8 cellular contexts compared by ENCODE assay signal in genomic region chr20:49287555-49288249, GRCh38. TPM values are rescaled to one million over a fixed set of nuclear protein-coding genes. Genes with fewer than 3 reads are reported as not detected.
DNase-seq lines count a peak whose midpoint lies in the region; ATAC-seq and TF ChIP-seq lines count a peak whose summit lies in the region.

No MANE protein-coding gene starts in this region.

- peaks cover 38% of the 10 kb centered on the region for H3K9me3 Mint-ChIP-seq in activated B cell treated with CpG ODN at 0.5 μM for 24 hours

- intact Hi-C loops in activated B cell treated with CpG ODN at 0.5 μM for 24 hours (cut with micrococcal nuclease) = no loop called here

- H3K27ac ChIP-seq in 22Rv1 (peak overlapping the region; percentile 73), Peyer's patch (no peak overlapping the region), WERI-Rb-1 (no peak overlapping the region)

- H3K4me1 ChIP-seq in Peyer's patch = no peaks in the 10 kb centered on the region

- peak; percentile 51 for TF ChIP-seq POLR2A in GM19099 (IDR thresholded peaks at IDR 0.05; ENCODE audit: extremely low read depth, insufficient read length, low read depth)
- no peak for TF ChIP-seq POLR2A in Peyer's patch (IDR thresholded peaks at IDR 0.05)

- no peak overlapping the region for H3K4me3 Mint-ChIP-seq in activated B cell treated with CpG ODN at 0.5 μM for 24 hours

- no peak for ATAC-seq in activated B cell treated with CpG ODN at 0.5 μM for 24 hours (ENCODE audit: low read depth)

- H3K27me3 Mint-ChIP-seq in activated B cell treated with CpG ODN at 0.5 μM for 24 hours = no peaks in the 10 kb centered on the region

- no peak for TF ChIP-seq CTCF in 22Rv1 (IDR thresholded peaks at IDR 0.05)
- no peak for TF ChIP-seq CTCF in activated B cell treated with CpG ODN at 0.5 μM for 24 hours (IDR thresholded peaks at IDR 0.05)
- TF ChIP-seq CTCF in Peyer's patch (IDR thresholded peaks at IDR 0.05) = no peak
- TF ChIP-seq CTCF in GM10266 (IDR thresholded peaks at IDR 0.05; ENCODE audit: control insufficient read depth, insufficient read depth, low read depth, missing control alignments) = no peak
- no peak for TF ChIP-seq CTCF in WERI-Rb-1 (IDR thresholded peaks at IDR 0.05; ENCODE audit: low read depth, low read length)

- no peak overlapping the region for H3K4me3 ChIP-seq in Peyer's patch
- H3K4me3 ChIP-seq in WERI-Rb-1 (ENCODE audit: low read depth, low read length) = no peak overlapping the region

- peaks cover 97% of the 10 kb centered on the region for H3K36me3 Mint-ChIP-seq in activated B cell treated with CpG ODN at 0.5 μM for 24 hours (ENCODE audit: low read depth)

- POLR2A ChIA-PET in activated B cell treated with CpG ODN at 0.5 μM for 24 hours (lab: Charles Lee) = interaction anchor here (0.6 to 3.7 kb wide), 3 partner anchors 10 to 1643 kb away, joined by 3 to 35 read pairs (median 5); partner anchors contain the start of gene ZNFX1

- peaks cover 64% of the 10 kb centered on the region for H3K4me1 Mint-ChIP-seq in activated B cell treated with CpG ODN at 0.5 μM for 24 hours

- peaks cover 0 to 96% (median 11%) of the 10 kb centered on the region in 3 donors for H3K36me3 ChIP-seq in Peyer's patch
- peaks cover 99% of the 10 kb centered on the region for H3K36me3 ChIP-seq in WERI-Rb-1

- CTCF ChIA-PET in activated B cell treated with CpG ODN at 0.5 μM for 24 hours (lab: Charles Lee) = no interaction called here

- H3K27me3 ChIP-seq in Peyer's patch = no peaks in the 10 kb centered on the region
- H3K27me3 ChIP-seq in WERI-Rb-1 (ENCODE audit: insufficient read depth, low read depth, severe bottlenecking) = no peaks in the 10 kb centered on the region

- H3K9me3 ChIP-seq in Peyer's patch (peaks cover 0 to 34% (median 15%) of the 10 kb centered on the region in 4 donors), WERI-Rb-1 (ENCODE audit: severe bottlenecking) (no peaks in the 10 kb centered on the region)

- no peak for DNase-seq in activated B cell treated with CpG ODN at 0.5 μM for 24 hours
- DNase-seq in hepatic stellate cell (ENCODE audit: low spot score) = peak; percentile 33
- no peak for DNase-seq in Peyer's patch
- no peak for DNase-seq in stimulated activated CD4-positive, alpha-beta T cell treated with anti-CD3 and anti-CD28 coated beads, Interleukin-2, amount 100 ng/mL, for 24 hours
- DNase-seq in GM10266 (ENCODE audit: extremely low spot score) = no peak
- DNase-seq in WERI-Rb-1 = no peak

- H3K27ac Mint-ChIP-seq in activated B cell treated with CpG ODN at 0.5 μM for 24 hours = peak overlapping the region; percentile 36

RNA-seq across cellular contexts. Expression of gene ZNFX1, which starts 9.8 kb away (rescaled TPM):
- total RNA-seq in activated B cell treated with CpG ODN at 0.5 μM for 24 hours = 49.6 and 51.9 TPM in 2 replicates
- total RNA-seq in Peyer's patch = 10 to 100 TPM; 33.4 to 40.3 (median 36.4) TPM
